7 cellular contexts compared by ENCODE assay signal in genomic region chr6:71510057-71510713, GRCh38.
A peak's percentile ranks its signal among the peaks of the same experiment; 100 is the strongest.
DNase-seq lines count a peak whose midpoint lies in the region; ATAC-seq, FAIRE-seq and TF ChIP-seq lines count a peak whose summit lies in the region.

No MANE protein-coding gene starts in this region.

- H3K4me3 ChIP-seq in left lung, result no peak overlapping the region
- H3K4me3 ChIP-seq in upper lobe of right lung, result no peak overlapping the region

- intact Hi-C loops in left lung (cut with DNase I) (no loop called here), upper lobe of right lung (cut with DNase I) (loop anchor here (10.0 kb wide), 1 partner anchor 125 kb away; no protein-coding TSS in a partner anchor)

- ATAC-seq in left lung (peak; percentile 95), upper lobe of right lung (peak; percentile 94), HG02970 (IDR thresholded peaks at IDR 0.05; ENCODE audit: low FRiP score, unreplicated experiment) (no peak)

- peak; percentile 98 for FAIRE-seq in H54 (lab: Jason Lieb, UNC)

- peaks cover 0 to 3% of the 10 kb centered on the region in 2 donors for H3K4me1 ChIP-seq in left lung
- H3K4me1 ChIP-seq in upper lobe of right lung, result peaks cover 11% of the 10 kb centered on the region

- H3K36me3 ChIP-seq in left lung (no peaks in the 10 kb centered on the region), upper lobe of right lung (no peaks in the 10 kb centered on the region)

- no peak overlapping the region for H3K27ac ChIP-seq in caudate nucleus (ENCODE audit: low read depth, low read length)
- peak overlapping the region in 1 of 2 donors; percentile 9 for H3K27ac ChIP-seq in left lung
- no peak overlapping the region for H3K27ac ChIP-seq in upper lobe of right lung

- TF ChIP-seq CTCF in GM13976 (IDR thresholded peaks at IDR 0.05; ENCODE audit: borderline replicate concordance, control extremely low read depth, extremely low read depth, insufficient read depth, missing control alignments), result peak; percentile 39
- peak; percentile 36 to 54 for TF ChIP-seq CTCF in left lung (IDR thresholded peaks at IDR 0.05)
- peak; percentile 71 for TF ChIP-seq CTCF in upper lobe of right lung (IDR thresholded peaks at IDR 0.05)

- no peaks in the 10 kb centered on the region for H3K27me3 ChIP-seq in left lung
- H3K27me3 ChIP-seq in upper lobe of right lung, result no peaks in the 10 kb centered on the region

- in situ Hi-C loops in GM13976 (cut with MboI; ENCODE audit: low sequenced_read_pairs, unreplicated experiment), result loop anchor here (10.0 kb wide), 1 partner anchor 125 kb away; no protein-coding TSS in a partner anchor

- DNase-seq in GM13976 (ENCODE audit: low spot score), result peak; percentile 12
- DNase-seq in H54 (ENCODE audit: insufficient read length, low spot score), result peak; percentile 23
- peak; percentile 0 for DNase-seq in NCI-H2171 (lab: John Stamatoyannopoulos, UW)
- DNase-seq in caudate nucleus (lab: John Stamatoyannopoulos, UW), result peak in 36 of 61 donors; percentile 0 to 71 (median 18)
- DNase-seq in left lung, result peak in 1 of 2 donors; percentile 40
- peak; percentile 60 for DNase-seq in upper lobe of right lung

- H3K9me3 ChIP-seq in left lung, result no peaks in the 10 kb centered on the region
- H3K9me3 ChIP-seq in upper lobe of right lung, result no peaks in the 10 kb centered on the region

- TF ChIP-seq POLR2A in H54 (IDR thresholded peaks at IDR 0.05; ENCODE audit: low read depth, low read length), result no peak
